23 cellular contexts compared by ENCODE assay signal in genomic region chr7:90446137-90446899, GRCh38. TPM values are rescaled to one million over a fixed set of nuclear protein-coding genes. Genes with fewer than 3 reads are reported as not detected.
"Had no signal": no experiment of that assay in that cellular context is flagged by ENCODE, and none has a peak within 500 bp of the region (broad histone marks: within the 10 kb centered on the region; RNA-seq: fewer than 3 reads in every experiment).

No MANE protein-coding gene starts in this region.

- FAIRE-seq: HTR-8/SVneo had no signal

- ATAC-seq: Panc1, PC-3, T-cell had no signal

- H3K9ac ChIP-seq: SK-N-SH had no signal

- H3K27ac ChIP-seq: HL-60, RWPE1 had no signal

- H3K4me2 ChIP-seq: SK-N-SH had no signal

- DNase-seq: Karpas-422, KG1, MM.1S, NCI-H1092 treated with DMSO at 0.1 percent for 48 hours, NCI-H1436, NCI-H187, NCI-H2029, NCI-H2081 treated with DMSO at 0.1 percent for 48 hours, NCI-H2171 treated with DMSO at 0.1 percent for 48 hours, NCI-H524, NCI-H526 treated with DMSO at 0.1 percent for 48 hours, NCI-H774, PC-3, SHP77, SK-N-SH, SW 1271, T-cell had no signal

- H3K9me3 ChIP-seq: SK-N-SH had no signal

RNA-seq across cellular contexts. Expression of gene PTTG1IP2, which starts 23.1 kb away (rescaled TPM):
- total RNA-seq: NCI-H460, PC-3, SK-MEL-5, T-cell had no signal
- polyA plus RNA-seq: SK-N-SH had no signal
